In the genomic region with DNA sequence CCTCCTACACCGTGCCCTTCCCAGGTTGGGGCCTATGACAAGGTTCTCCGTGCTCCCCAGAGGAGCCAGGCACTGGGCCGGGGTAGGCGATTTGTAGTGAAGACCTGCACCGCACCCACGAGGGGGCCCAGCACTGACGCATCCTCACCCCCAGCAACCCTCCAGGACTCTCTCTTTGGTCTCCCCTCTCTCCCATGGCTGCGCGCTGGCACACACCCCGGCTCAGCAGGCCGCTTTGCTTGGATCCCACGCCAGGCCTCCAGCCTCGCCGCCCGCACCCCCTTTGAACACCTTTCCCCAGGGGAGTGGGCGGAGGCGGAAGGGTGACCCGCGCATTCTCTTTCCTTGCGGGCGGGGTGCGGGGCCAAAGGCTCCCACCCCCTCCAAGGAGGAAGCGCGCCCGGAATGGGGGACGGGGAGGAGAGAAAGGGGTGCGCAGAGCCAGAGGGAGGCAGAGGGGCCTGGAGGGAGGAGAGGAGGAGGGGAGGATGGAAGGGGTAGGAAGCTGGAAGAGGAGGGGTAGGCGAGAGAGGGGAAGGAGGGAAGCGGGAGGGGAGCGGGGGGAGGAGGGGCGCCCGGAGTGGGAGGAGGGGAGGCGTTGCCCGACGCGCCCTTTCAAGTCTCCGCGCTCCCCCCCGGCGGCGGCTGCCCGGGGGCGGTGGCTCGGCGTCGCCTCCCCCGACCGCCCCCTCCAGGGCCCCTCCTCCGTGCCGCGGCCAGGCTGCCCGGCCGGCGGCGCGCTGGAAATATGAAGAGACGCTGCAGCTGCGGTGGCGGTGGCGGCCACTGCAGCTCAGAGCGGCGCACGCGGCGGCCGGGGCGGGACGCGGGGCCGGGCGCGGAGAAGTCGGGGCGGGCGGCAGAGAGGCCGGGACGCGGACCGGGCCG, we compare ENCODE assay signal across 1 cellular context.
TF ChIP-seq lines count a peak whose summit lies in the region.

A gene (plus strand): TSS at position 751 of the 888 bp plus-strand sequence. CDS start 347 bp downstream, outside the sequence.

TF ChIP-seq in HEK293, 187 proteins besides CTCF, POLR2A, EP300 and RAD21 (continued from another document):
- TF ChIP-seq, protein P1, sequence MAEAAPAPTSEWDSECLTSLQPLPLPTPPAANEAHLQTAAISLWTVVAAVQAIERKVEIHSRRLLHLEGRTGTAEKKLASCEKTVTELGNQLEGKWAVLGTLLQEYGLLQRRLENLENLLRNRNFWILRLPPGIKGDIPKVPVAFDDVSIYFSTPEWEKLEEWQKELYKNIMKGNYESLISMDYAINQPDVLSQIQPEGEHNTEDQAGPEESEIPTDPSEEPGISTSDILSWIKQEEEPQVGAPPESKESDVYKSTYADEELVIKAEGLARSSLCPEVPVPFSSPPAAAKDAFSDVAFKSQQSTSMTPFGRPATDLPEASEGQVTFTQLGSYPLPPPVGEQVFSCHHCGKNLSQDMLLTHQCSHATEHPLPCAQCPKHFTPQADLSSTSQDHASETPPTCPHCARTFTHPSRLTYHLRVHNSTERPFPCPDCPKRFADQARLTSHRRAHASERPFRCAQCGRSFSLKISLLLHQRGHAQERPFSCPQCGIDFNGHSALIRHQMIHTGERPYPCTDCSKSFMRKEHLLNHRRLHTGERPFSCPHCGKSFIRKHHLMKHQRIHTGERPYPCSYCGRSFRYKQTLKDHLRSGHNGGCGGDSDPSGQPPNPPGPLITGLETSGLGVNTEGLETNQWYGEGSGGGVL (tag by site-specific recombination; IDR thresholded peaks at IDR 0.05) = peak; percentile 90
- TF ChIP-seq, protein P2, sequence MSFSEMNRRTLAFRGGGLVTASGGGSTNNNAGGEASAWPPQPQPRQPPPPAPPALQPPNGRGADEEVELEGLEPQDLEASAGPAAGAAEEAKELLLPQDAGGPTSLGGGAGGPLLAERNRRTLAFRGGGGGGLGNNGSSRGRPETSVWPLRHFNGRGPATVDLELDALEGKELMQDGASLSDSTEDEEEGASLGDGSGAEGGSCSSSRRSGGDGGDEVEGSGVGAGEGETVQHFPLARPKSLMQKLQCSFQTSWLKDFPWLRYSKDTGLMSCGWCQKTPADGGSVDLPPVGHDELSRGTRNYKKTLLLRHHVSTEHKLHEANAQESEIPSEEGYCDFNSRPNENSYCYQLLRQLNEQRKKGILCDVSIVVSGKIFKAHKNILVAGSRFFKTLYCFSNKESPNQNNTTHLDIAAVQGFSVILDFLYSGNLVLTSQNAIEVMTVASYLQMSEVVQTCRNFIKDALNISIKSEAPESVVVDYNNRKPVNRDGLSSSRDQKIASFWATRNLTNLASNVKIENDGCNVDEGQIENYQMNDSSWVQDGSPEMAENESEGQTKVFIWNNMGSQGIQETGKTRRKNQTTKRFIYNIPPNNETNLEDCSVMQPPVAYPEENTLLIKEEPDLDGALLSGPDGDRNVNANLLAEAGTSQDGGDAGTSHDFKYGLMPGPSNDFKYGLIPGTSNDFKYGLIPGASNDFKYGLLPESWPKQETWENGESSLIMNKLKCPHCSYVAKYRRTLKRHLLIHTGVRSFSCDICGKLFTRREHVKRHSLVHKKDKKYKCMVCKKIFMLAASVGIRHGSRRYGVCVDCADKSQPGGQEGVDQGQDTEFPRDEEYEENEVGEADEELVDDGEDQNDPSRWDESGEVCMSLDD (tag by site-specific recombination; IDR thresholded peaks at IDR 0.05) = peak; percentile 54; the same call in 1 of the 2 replicates
- TF ChIP-seq, protein P3, sequence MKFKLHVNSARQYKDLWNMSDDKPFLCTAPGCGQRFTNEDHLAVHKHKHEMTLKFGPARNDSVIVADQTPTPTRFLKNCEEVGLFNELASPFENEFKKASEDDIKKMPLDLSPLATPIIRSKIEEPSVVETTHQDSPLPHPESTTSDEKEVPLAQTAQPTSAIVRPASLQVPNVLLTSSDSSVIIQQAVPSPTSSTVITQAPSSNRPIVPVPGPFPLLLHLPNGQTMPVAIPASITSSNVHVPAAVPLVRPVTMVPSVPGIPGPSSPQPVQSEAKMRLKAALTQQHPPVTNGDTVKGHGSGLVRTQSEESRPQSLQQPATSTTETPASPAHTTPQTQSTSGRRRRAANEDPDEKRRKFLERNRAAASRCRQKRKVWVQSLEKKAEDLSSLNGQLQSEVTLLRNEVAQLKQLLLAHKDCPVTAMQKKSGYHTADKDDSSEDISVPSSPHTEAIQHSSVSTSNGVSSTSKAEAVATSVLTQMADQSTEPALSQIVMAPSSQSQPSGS (tag by site-specific recombination; IDR thresholded peaks at IDR 0.05; ENCODE audit: low read depth) = no peak
- TF ChIP-seq ZSCAN16 (tag by site-specific recombination; IDR thresholded peaks at IDR 0.05) = no peak
- TF ChIP-seq, protein P4, sequence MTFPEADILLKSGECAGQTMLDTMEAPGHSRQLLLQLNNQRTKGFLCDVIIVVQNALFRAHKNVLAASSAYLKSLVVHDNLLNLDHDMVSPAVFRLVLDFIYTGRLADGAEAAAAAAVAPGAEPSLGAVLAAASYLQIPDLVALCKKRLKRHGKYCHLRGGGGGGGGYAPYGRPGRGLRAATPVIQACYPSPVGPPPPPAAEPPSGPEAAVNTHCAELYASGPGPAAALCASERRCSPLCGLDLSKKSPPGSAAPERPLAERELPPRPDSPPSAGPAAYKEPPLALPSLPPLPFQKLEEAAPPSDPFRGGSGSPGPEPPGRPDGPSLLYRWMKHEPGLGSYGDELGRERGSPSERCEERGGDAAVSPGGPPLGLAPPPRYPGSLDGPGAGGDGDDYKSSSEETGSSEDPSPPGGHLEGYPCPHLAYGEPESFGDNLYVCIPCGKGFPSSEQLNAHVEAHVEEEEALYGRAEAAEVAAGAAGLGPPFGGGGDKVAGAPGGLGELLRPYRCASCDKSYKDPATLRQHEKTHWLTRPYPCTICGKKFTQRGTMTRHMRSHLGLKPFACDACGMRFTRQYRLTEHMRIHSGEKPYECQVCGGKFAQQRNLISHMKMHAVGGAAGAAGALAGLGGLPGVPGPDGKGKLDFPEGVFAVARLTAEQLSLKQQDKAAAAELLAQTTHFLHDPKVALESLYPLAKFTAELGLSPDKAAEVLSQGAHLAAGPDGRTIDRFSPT (tag by site-specific recombination; IDR thresholded peaks at IDR 0.05) = no peak
- TF ChIP-seq, protein P5, sequence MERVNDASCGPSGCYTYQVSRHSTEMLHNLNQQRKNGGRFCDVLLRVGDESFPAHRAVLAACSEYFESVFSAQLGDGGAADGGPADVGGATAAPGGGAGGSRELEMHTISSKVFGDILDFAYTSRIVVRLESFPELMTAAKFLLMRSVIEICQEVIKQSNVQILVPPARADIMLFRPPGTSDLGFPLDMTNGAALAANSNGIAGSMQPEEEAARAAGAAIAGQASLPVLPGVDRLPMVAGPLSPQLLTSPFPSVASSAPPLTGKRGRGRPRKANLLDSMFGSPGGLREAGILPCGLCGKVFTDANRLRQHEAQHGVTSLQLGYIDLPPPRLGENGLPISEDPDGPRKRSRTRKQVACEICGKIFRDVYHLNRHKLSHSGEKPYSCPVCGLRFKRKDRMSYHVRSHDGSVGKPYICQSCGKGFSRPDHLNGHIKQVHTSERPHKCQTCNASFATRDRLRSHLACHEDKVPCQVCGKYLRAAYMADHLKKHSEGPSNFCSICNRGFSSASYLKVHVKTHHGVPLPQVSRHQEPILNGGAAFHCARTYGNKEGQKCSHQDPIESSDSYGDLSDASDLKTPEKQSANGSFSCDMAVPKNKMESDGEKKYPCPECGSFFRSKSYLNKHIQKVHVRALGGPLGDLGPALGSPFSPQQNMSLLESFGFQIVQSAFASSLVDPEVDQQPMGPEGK (tag by site-specific recombination; IDR thresholded peaks at IDR 0.05) = no peak
- peak; percentile 94 for TF ChIP-seq KLF1 (tag by site-specific recombination; IDR thresholded peaks at IDR 0.05)
- TF ChIP-seq GLI4 (tag by site-specific recombination; IDR thresholded peaks at IDR 0.05) = no peak
- no peak for TF ChIP-seq ZNF585B (tag by site-specific recombination; IDR thresholded peaks at IDR 0.05)
- no peak for TF ChIP-seq ZNF274 (IDR thresholded peaks at IDR 0.05; ENCODE audit: low read length)
- no peak for TF ChIP-seq ZNF274 (tag by site-specific recombination; IDR thresholded peaks at IDR 0.05; ENCODE audit: borderline replicate concordance)
- TF ChIP-seq ZNF521 (tag by site-specific recombination; IDR thresholded peaks at IDR 0.05) = no peak
- no peak for TF ChIP-seq ZNF747 (tag by site-specific recombination; IDR thresholded peaks at IDR 0.05)
- TF ChIP-seq ZNF37A (tag by site-specific recombination; IDR thresholded peaks at IDR 0.05) = no peak
- TF ChIP-seq, protein P6, sequence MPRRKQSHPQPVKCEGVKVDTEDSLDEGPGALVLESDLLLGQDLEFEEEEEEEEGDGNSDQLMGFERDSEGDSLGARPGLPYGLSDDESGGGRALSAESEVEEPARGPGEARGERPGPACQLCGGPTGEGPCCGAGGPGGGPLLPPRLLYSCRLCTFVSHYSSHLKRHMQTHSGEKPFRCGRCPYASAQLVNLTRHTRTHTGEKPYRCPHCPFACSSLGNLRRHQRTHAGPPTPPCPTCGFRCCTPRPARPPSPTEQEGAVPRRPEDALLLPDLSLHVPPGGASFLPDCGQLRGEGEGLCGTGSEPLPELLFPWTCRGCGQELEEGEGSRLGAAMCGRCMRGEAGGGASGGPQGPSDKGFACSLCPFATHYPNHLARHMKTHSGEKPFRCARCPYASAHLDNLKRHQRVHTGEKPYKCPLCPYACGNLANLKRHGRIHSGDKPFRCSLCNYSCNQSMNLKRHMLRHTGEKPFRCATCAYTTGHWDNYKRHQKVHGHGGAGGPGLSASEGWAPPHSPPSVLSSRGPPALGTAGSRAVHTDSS (tag by site-specific recombination; IDR thresholded peaks at IDR 0.05) = no peak
- TF ChIP-seq ZNF302 (tag by site-specific recombination; IDR thresholded peaks at IDR 0.05; ENCODE audit: low read depth) = no peak
- no peak for TF ChIP-seq ZNF211 (tag by site-specific recombination; IDR thresholded peaks at IDR 0.05; ENCODE audit: low read depth)
